Comparison of ENCODE assay signal across 8 cellular contexts in the genomic region with DNA sequence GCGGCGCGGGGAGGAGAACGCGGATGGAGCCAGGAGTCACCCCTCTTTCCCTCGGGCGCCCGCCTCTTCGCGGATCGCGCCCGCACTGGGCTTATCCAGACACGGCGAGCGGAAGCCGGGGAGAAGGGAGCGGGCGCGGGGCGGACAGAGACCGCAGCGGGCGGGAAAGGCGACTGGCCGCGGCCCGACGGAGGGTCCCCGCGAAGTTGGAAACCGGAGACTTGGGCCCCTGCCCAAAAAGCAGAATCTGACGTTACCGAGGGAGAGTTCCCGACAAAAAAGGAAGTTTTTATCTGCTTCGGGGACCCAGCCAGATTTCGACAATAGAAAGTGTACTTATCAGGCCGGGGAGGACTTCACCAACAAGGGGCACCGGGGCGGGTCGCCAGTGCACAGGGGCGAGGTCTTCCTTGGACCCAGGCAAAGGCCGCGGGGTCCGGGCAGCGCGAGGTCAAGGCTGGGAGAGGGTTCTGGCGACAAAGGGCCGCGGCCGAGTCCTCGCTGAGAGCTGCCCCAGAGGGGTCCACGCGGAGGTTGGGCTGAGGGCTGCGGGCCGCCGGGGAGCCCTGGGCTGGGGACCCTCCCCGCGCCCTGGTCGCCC. TPM values are rescaled to one million over a fixed set of nuclear protein-coding genes. Genes with fewer than 3 reads are reported as not detected.
A peak's percentile ranks its signal among the peaks of the same experiment; 100 is the strongest.
DNase-seq lines count a peak whose midpoint lies in the region; ATAC-seq, FAIRE-seq and TF ChIP-seq lines count a peak whose summit lies in the region.

No MANE protein-coding gene starts in this region.

- POLR2A ChIA-PET in Caco-2 (lab: Charles Lee) = no interaction called here
- POLR2A ChIA-PET in Panc1 (lab: Charles Lee) = no interaction called here

- CTCF ChIA-PET in Caco-2 (lab: Charles Lee) (interaction anchor here (1.5 kb wide), 1 partner anchor 62 kb away, joined by 3 read pairs; no protein-coding TSS in a partner anchor), Panc1 (lab: Charles Lee) (interaction anchor here (0.6 to 1.3 kb wide), 4 partner anchors 18 to 118 kb away, joined by 3 read pairs; partner anchors contain the start of gene AANAT)

- no peaks in the 10 kb centered on the region for H3K27me3 Mint-ChIP-seq in Caco-2 (ENCODE audit: insufficient read depth, unreplicated experiment)
- H3K27me3 Mint-ChIP-seq in natural killer cell treated with Interleukin-12 subunit alpha and Interleukin-12 subunit beta and Interleukin-15 and Interleukin-18, amount 100 ng/mL, for 72 hours = peaks cover 31 to 32% of the 10 kb centered on the region in 2 donors

- H3K27ac ChIP-seq in Panc1 (ENCODE audit: low read length) = peak overlapping the region; percentile 88

- H3K36me3 ChIP-seq in Caco-2 (ENCODE audit: control insufficient read depth, insufficient read depth, low read length) = no peaks in the 10 kb centered on the region
- H3K36me3 ChIP-seq in Panc1 (ENCODE audit: control insufficient read depth, insufficient read depth, low read length) = no peaks in the 10 kb centered on the region

- H3K27me3 ChIP-seq in Caco-2 (replicated peaks; ENCODE audit: control insufficient read depth, insufficient read depth, low read length) (no peaks in the 10 kb centered on the region), Panc1 (ENCODE audit: control insufficient read depth, insufficient read depth, low read length) (no peaks in the 10 kb centered on the region)

- H3K4me3 Mint-ChIP-seq in Caco-2 (ENCODE audit: unreplicated experiment) = peak overlapping the region; percentile 62
- H3K4me3 Mint-ChIP-seq in natural killer cell treated with Interleukin-12 subunit alpha and Interleukin-12 subunit beta and Interleukin-15 and Interleukin-18, amount 100 ng/mL, for 72 hours = peak overlapping the region; percentile 59

- H3K9me3 Mint-ChIP-seq in Caco-2 (ENCODE audit: unreplicated experiment) = no peaks in the 10 kb centered on the region
- no peaks in the 10 kb centered on the region for H3K9me3 Mint-ChIP-seq in natural killer cell treated with Interleukin-12 subunit alpha and Interleukin-12 subunit beta and Interleukin-15 and Interleukin-18, amount 100 ng/mL, for 72 hours

- H3K4me3 ChIP-seq in Caco-2 (ENCODE audit: low read depth, low read length) = peak overlapping the region; percentile 40
- H3K4me3 ChIP-seq in Panc1 (ENCODE audit: low read depth in 2 of 2, low read length in 2 of 2) = peak overlapping the region; percentile 73 to 85
- H3K4me3 ChIP-seq in epithelial cell of esophagus (ENCODE audit: low read length) = peak overlapping the region; percentile 82

- TF ChIP-seq CTCF in Caco-2 (IDR thresholded peaks at IDR 0.05; ENCODE audit: insufficient read depth in 1 of 2, low read depth in 1 of 2, low read length in 1 of 2, severe bottlenecking in 1 of 2, unreplicated experiment in 1 of 2) (no peak), Panc1 (IDR thresholded peaks at IDR 0.05) (no peak), epithelial cell of esophagus (IDR thresholded peaks at IDR 0.05; ENCODE audit: insufficient read depth, low read depth, low read length, missing control alignments) (no peak)

- H3K4me1 ChIP-seq in Caco-2 = peaks cover 28% of the 10 kb centered on the region
- peaks cover 21% of the 10 kb centered on the region for H3K4me1 ChIP-seq in Panc1 (ENCODE audit: control insufficient read depth, insufficient read depth, low read length)

- no peak overlapping the region for H3K27ac Mint-ChIP-seq in Caco-2 (ENCODE audit: unreplicated experiment)
- no peak overlapping the region for H3K27ac Mint-ChIP-seq in natural killer cell treated with Interleukin-12 subunit alpha and Interleukin-12 subunit beta and Interleukin-15 and Interleukin-18, amount 100 ng/mL, for 72 hours

- H3K4me1 Mint-ChIP-seq in Caco-2 (ENCODE audit: low read depth, unreplicated experiment) = peaks cover 20% of the 10 kb centered on the region
- peaks cover 0 to 9% of the 10 kb centered on the region in 2 donors for H3K4me1 Mint-ChIP-seq in natural killer cell treated with Interleukin-12 subunit alpha and Interleukin-12 subunit beta and Interleukin-15 and Interleukin-18, amount 100 ng/mL, for 72 hours (ENCODE audit: low read depth in 2 of 2)

- no peaks in the 10 kb centered on the region for H3K9me3 ChIP-seq in Caco-2
- H3K9me3 ChIP-seq in Panc1 (ENCODE audit: control insufficient read depth, insufficient read depth, low read depth, low read length) = no peaks in the 10 kb centered on the region

- no peak for FAIRE-seq in H54 (lab: Jason Lieb, UNC)

- peak; percentile 56 for ATAC-seq in Panc1
- no peak for ATAC-seq in natural killer cell treated with Interleukin-12 subunit alpha and Interleukin-12 subunit beta and Interleukin-15 and Interleukin-18, amount 100 ng/mL, for 72 hours
- ATAC-seq in HG03520 (IDR thresholded peaks at IDR 0.05; ENCODE audit: unreplicated experiment) = no peak

- in situ Hi-C loops in Panc1 (cut with HindIII; ENCODE audit: low pct_unique_long_range_greater_than_20kb, low sequenced_read_pairs) = no loop called here

- DNase-seq in Caco-2 (no peak), Panc1 (ENCODE audit: low read depth, low spot score) (no peak), epithelial cell of esophagus (ENCODE audit: low read depth) (no peak), AG08395 (ENCODE audit: low spot score) (no peak), H54 (ENCODE audit: insufficient read length, low spot score) (no peak), HuH-7 (ENCODE audit: low spot score) (no peak)
- DNase-seq in natural killer cell treated with Interleukin-12 subunit alpha and Interleukin-12 subunit beta and Interleukin-15 and Interleukin-18, amount 100 ng/mL, for 72 hours (ENCODE audit: low spot score) = no peak

- BruUV-seq in Caco-2 (replicated peaks; lab: Mats Ljungman, UMichigan) = TSS peak; percentile 46
- no TSS peak for BruUV-seq in Panc1 (replicated peaks; lab: Mats Ljungman, UMichigan)

- intact Hi-C loops in Caco-2 (cut with micrococcal nuclease; ENCODE audit: unreplicated experiment) = loop anchor here (5.0 kb wide), 1 partner anchor 37 kb away; no protein-coding TSS in a partner anchor
- intact Hi-C loops in Panc1 (cut with micrococcal nuclease; ENCODE audit: unreplicated experiment) = no loop called here

- H3K36me3 Mint-ChIP-seq in Caco-2 (ENCODE audit: insufficient read depth, unreplicated experiment) = no peaks in the 10 kb centered on the region
- H3K36me3 Mint-ChIP-seq in natural killer cell treated with Interleukin-12 subunit alpha and Interleukin-12 subunit beta and Interleukin-15 and Interleukin-18, amount 100 ng/mL, for 72 hours = no peaks in the 10 kb centered on the region

- no peak for TF ChIP-seq POLR2A in H54 (IDR thresholded peaks at IDR 0.05; ENCODE audit: low read depth, low read length)

RNA-seq across cellular contexts. Expression of gene ST6GALNAC2, which starts 0.5 kb away (rescaled TPM):
- total RNA-seq in Caco-2 (2022) (0.77 and 2.5 TPM in 2 replicates), Panc1 (2021; ENCODE audit: unreplicated experiment) (23.0 TPM)
- 26.2 TPM for polyA plus RNA-seq in Panc1 (2012; ENCODE audit: insufficient read length)
- total RNA-seq in natural killer cell treated with Interleukin-12 subunit alpha and Interleukin-12 subunit beta and Interleukin-15 and Interleukin-18, amount 100 ng/mL, for 72 hours = under 1 TPM in 1 of 2 donors, not detected in 1; 0.62 TPM

RNA-seq across cellular contexts. Expression of gene PRCD, which starts 45.3 kb away (rescaled TPM):
- total RNA-seq in Caco-2 (2022) = not detected in 2 replicates
- 0.54 TPM for total RNA-seq in Panc1 (2021; ENCODE audit: unreplicated experiment)
- polyA plus RNA-seq in Panc1 (2012; ENCODE audit: insufficient read length) = 1.6 TPM
- total RNA-seq in natural killer cell treated with Interleukin-12 subunit alpha and Interleukin-12 subunit beta and Interleukin-15 and Interleukin-18, amount 100 ng/mL, for 72 hours = under 1 TPM in 1 of 2 donors, not detected in 1; 0.78 TPM

RNA-seq across cellular contexts. Expression of gene CYGB, which starts 47.6 kb away (rescaled TPM):
- total RNA-seq in Caco-2 (2022) = 0.32 and 1.0 TPM in 2 replicates
- total RNA-seq in Panc1 (2021; ENCODE audit: unreplicated experiment) = 6.0 TPM
- 16.3 TPM for polyA plus RNA-seq in Panc1 (2012; ENCODE audit: insufficient read length)
- total RNA-seq in natural killer cell treated with Interleukin-12 subunit alpha and Interleukin-12 subunit beta and Interleukin-15 and Interleukin-18, amount 100 ng/mL, for 72 hours = 1 to 10 TPM; 1.0 to 2.9 TPM

RNA-seq across cellular contexts. Expression of gene ST6GALNAC1, which starts 58.4 kb away (rescaled TPM):
- total RNA-seq in Caco-2 (2022) (1.6 and 1.7 TPM in 2 replicates), Panc1 (2021; ENCODE audit: unreplicated experiment) (0.15 TPM)
- polyA plus RNA-seq in Panc1 (2012; ENCODE audit: insufficient read length) = not detected
- not detected for total RNA-seq in natural killer cell treated with Interleukin-12 subunit alpha and Interleukin-12 subunit beta and Interleukin-15 and Interleukin-18, amount 100 ng/mL, for 72 hours
